ENCODE assay signal across 12 cellular contexts in the genomic region with DNA sequence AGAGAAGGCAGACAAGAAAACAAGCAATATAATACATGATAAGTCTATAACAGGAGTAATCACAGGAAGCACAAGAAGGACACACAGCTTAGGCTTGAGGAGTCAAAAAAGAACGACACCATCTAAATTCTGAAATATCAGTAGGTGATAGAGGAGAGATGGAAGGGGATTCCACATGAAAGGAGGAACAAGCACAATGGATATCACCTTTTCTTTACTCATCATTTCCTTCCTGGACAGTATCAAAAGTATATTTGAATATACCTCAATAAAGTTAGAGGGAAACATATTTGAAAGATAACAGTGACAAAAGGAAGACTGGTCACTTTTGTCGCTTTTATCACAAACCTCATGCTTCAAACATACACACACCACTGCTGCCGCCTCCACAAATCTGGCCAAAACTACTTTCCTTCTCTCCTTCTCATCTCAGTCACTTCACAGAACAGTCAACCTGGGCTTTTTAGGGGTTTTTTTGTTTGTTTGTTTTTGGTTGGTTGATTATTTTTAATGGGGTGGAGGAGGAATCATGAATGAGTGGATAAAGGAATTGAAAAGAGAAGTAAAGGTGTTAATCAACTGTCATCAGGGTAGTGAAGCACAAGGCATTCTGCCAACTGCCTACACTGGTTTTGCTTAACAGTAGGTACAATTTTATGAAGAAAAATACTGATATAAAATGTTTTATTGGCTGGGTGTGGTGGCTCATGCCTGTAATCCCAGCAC. TPM values are rescaled to one million over a fixed set of nuclear protein-coding genes. Genes with fewer than 3 reads are reported as not detected.
DNase-seq lines count a peak whose midpoint lies in the region; ATAC-seq and TF ChIP-seq lines count a peak whose summit lies in the region.
"Had no signal": no experiment of that assay in that cellular context is flagged by ENCODE, and none has a peak within 500 bp of the region (broad histone marks: within the 10 kb centered on the region; RNA-seq: fewer than 3 reads in every experiment).

No MANE protein-coding gene starts in this region.

- H3K27ac ChIP-seq in OCI-LY3 (ENCODE audit: low read length) = peak overlapping the region; percentile 27
- no peak overlapping the region for H3K27ac ChIP-seq in mesenchymal stem cell (ENCODE audit: low read length, poor library complexity, severe bottlenecking)
- H3K27ac ChIP-seq: epithelial cell of prostate had no signal

- H2BK5ac ChIP-seq in mesenchymal stem cell (ENCODE audit: low read depth, low read length, poor library complexity, severe bottlenecking) = no peak overlapping the region

- peaks cover 94% of the 10 kb centered on the region for H3K79me2 ChIP-seq in OCI-LY3 (ENCODE audit: low read length)

- no peak overlapping the region for H3K9ac ChIP-seq in OCI-LY3 (ENCODE audit: low read length)
- H3K9ac ChIP-seq in mesenchymal stem cell (ENCODE audit: low read length) = no peak overlapping the region

- peaks cover 86% of the 10 kb centered on the region for H4K20me1 ChIP-seq in OCI-LY3 (ENCODE audit: insufficient read depth, low read length)

- H3K4me3 Mint-ChIP-seq in naive B cell = peak overlapping the region; percentile 46 to 90 (median 66)
- H3K4me3 Mint-ChIP-seq: neural crest cell had no signal

- ATAC-seq in GM21447 (IDR thresholded peaks at IDR 0.05; ENCODE audit: unreplicated experiment) (peak; percentile 52), naive B cell (ENCODE audit: low read depth in 2 of 2) (peak; percentile 75)

- H3K27ac Mint-ChIP-seq in naive B cell = peak overlapping the region; percentile 89 to 99 (median 96)

- H3K9me3 Mint-ChIP-seq in naive B cell = no peaks in the 10 kb centered on the region
- H3K9me3 Mint-ChIP-seq: neural crest cell had no signal

- peaks cover 7 to 12% of the 10 kb centered on the region in 2 donors for H3K36me3 Mint-ChIP-seq in naive B cell

- H3K4me3 ChIP-seq in OCI-LY3 (ENCODE audit: low read length) = peak overlapping the region; percentile 23
- H3K4me3 ChIP-seq in mesenchymal stem cell (ENCODE audit: insufficient read depth in 1 of 2, low read depth in 1 of 2, low read length in 2 of 2) = no peak overlapping the region

- H2AFZ ChIP-seq in OCI-LY3 (ENCODE audit: low read depth, low read length) (no peak overlapping the region), mesenchymal stem cell (ENCODE audit: low read depth, low read length) (no peak overlapping the region)

- H3K4ac ChIP-seq in mesenchymal stem cell (ENCODE audit: low read depth in 1 of 2, low read length in 2 of 2) = no peak overlapping the region

- H3K36me3 ChIP-seq in OCI-LY3 (replicated peaks; ENCODE audit: low read depth, low read length) = peaks cover 13% of the 10 kb centered on the region
- no peaks in the 10 kb centered on the region for H3K36me3 ChIP-seq in mesenchymal stem cell (ENCODE audit: control insufficient read depth in 1 of 2, insufficient read depth in 2 of 2, low read depth in 1 of 2, low read length in 2 of 2)

- peaks cover 55% of the 10 kb centered on the region for H3K4me1 ChIP-seq in OCI-LY3 (ENCODE audit: low read length)
- no peaks in the 10 kb centered on the region for H3K4me1 ChIP-seq in mesenchymal stem cell (ENCODE audit: control insufficient read depth, insufficient read depth, low read depth, low read length)

- H2BK15ac ChIP-seq in mesenchymal stem cell (ENCODE audit: low read depth, poor library complexity, severe bottlenecking) = no peak overlapping the region

- no peak overlapping the region for H2BK12ac ChIP-seq in mesenchymal stem cell (ENCODE audit: low read length in 2 of 2)

- H3K4me1 Mint-ChIP-seq in naive B cell = peaks cover 44 to 55% (median 47%) of the 10 kb centered on the region in 3 donors
- H3K4me1 Mint-ChIP-seq: neural crest cell had no signal

- in situ Hi-C loops in GM13976 (cut with MboI; ENCODE audit: low sequenced_read_pairs, unreplicated experiment) = no loop called here

- H3K79me1 ChIP-seq in mesenchymal stem cell (replicated peaks; ENCODE audit: low read length, poor library complexity, severe bottlenecking) = peaks cover 15% of the 10 kb centered on the region

- H3K18ac ChIP-seq in mesenchymal stem cell (ENCODE audit: low read depth in 1 of 2, low read length in 2 of 2) = no peak overlapping the region

- no peak overlapping the region for H3K23ac ChIP-seq in mesenchymal stem cell (ENCODE audit: low read length in 2 of 2)

- no peak overlapping the region for H2BK120ac ChIP-seq in mesenchymal stem cell (ENCODE audit: low read depth, low read length)

- H3K4me2 ChIP-seq in OCI-LY3 (ENCODE audit: low read length) (peak overlapping the region; percentile 48), mesenchymal stem cell (ENCODE audit: low read length, poor library complexity, severe bottlenecking) (no peak overlapping the region)

- H3K14ac ChIP-seq in mesenchymal stem cell (ENCODE audit: low read length in 2 of 2) = no peak overlapping the region

- no peak for TF ChIP-seq CTCF in GM13976 (IDR thresholded peaks at IDR 0.05; ENCODE audit: borderline replicate concordance, control extremely low read depth, extremely low read depth, insufficient read depth, missing control alignments)
- no peak for TF ChIP-seq CTCF in OCI-LY3 (IDR thresholded peaks at IDR 0.05; ENCODE audit: low read depth, low read length)

- no peaks in the 10 kb centered on the region for H3K27me3 Mint-ChIP-seq in naive B cell

- DNase-seq in GM13976 (ENCODE audit: low spot score) (peak; percentile 51), naive B cell (peak; percentile 80), iPS-NIHi11 (ENCODE audit: low spot score) (no peak), mesenchymal stem cell (no peak), glomerular visceral epithelial cell (ENCODE audit: extremely low spot score) (no peak), hippocampal formation (lab: John Stamatoyannopoulos, UW) (no peak)
- DNase-seq: DMS53; stimulated activated CD4-positive, alpha-beta T cell treated with anti-CD3 and anti-CD28 coated beads, Interleukin-12 subunit alpha, Interleukin-12 subunit beta, amount 100 ng/mL, for 4 hours had no signal

- no peaks in the 10 kb centered on the region for H3K27me3 ChIP-seq in OCI-LY3 (ENCODE audit: low read depth, low read length)
- H3K27me3 ChIP-seq in mesenchymal stem cell (ENCODE audit: control insufficient read depth in 1 of 2, insufficient read depth in 1 of 2, low read length in 2 of 2) = no peaks in the 10 kb centered on the region

- no peak overlapping the region for H4K8ac ChIP-seq in mesenchymal stem cell (ENCODE audit: low read length)

- WGBS in mesenchymal stem cell = 100% methylated on average over 1 of the region's 3 CpGs

- H3K9me3 ChIP-seq in OCI-LY3 (ENCODE audit: insufficient read depth, low read length) (no peaks in the 10 kb centered on the region), mesenchymal stem cell (ENCODE audit: control insufficient read depth, low read length) (no peaks in the 10 kb centered on the region)

- H4K91ac ChIP-seq in mesenchymal stem cell (ENCODE audit: low read length) = no peak overlapping the region

- no peak overlapping the region for H2AK5ac ChIP-seq in mesenchymal stem cell (ENCODE audit: low read length, severe bottlenecking)

RNA-seq across cellular contexts. Expression of gene DENND4A, which starts 18.5 kb away (rescaled TPM):
- 10 to 100 TPM; 18.3 to 38.9 (median 26.8) TPM for polyA plus RNA-seq in naive B cell (ENCODE audit: low read depth in 6 of 6)
- 8.3 TPM for polyA plus RNA-seq in mesenchymal stem cell (2013, experiment 1 of 2)
- polyA plus RNA-seq in mesenchymal stem cell (2013, experiment 2 of 2) = 8.4 TPM

Comparison
In these comparisons a context has a peak if more than half of its experiments do, and no peak if none do; other contexts are left out.
1. DNase-seq: peak in GM13976 (single experiment) and naive B cell (single experiment); none in iPS-NIHi11 (single experiment), mesenchymal stem cell (single experiment), glomerular visceral epithelial cell (single experiment) and hippocampal formation (0 of 2).